2 cellular contexts compared by ENCODE assay signal in the genomic region with DNA sequence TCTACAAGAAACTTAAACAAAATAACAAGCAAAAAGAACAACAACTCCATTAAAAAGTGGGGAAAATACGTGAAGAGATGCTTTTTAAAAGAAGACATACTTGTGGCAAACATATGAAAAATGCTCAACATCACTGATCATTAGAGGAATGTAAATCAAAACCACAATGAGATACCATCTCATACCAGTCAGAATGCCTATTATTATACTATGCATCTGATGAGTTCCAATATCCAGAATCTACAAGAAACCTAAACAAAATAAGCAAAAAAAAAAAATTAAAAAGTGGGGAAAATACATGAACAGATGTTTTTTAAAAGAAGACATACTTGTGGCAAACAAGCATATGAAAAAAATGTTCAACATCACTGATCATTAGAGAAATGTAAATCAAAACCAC.
A peak's percentile ranks its signal among the peaks of the same experiment; 100 is the strongest.
TF ChIP-seq lines count a peak whose summit lies in the region.

No MANE protein-coding gene starts in this region.

TF ChIP-seq in SK-N-SH, 30 proteins besides CTCF, POLR2A, EP300 and RAD21 (continued from another document):
- peak; percentile 39 for TF ChIP-seq TCF12 (IDR thresholded peaks at IDR 0.05)
- no peak for TF ChIP-seq MEF2A (IDR thresholded peaks at IDR 0.05; ENCODE audit: borderline replicate concordance, low read depth)
- TF ChIP-seq SMC3 (IDR thresholded peaks at IDR 0.05; ENCODE audit: low read depth, low read length) = no peak
- TF ChIP-seq RFX5 (IDR thresholded peaks at IDR 0.05; ENCODE audit: low read length) = no peak
- TF ChIP-seq, protein P1, sequence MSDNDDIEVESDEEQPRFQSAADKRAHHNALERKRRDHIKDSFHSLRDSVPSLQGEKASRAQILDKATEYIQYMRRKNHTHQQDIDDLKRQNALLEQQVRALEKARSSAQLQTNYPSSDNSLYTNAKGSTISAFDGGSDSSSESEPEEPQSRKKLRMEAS (IDR thresholded peaks at IDR 0.05; ENCODE audit: low read depth) = no peak
- TF ChIP-seq JUND (IDR thresholded peaks at IDR 0.05) = no peak
- TF ChIP-seq SIN3A (IDR thresholded peaks at IDR 0.05; ENCODE audit: borderline replicate concordance, low read depth, low read length) = no peak

TF ChIP-seq in SK-N-SH treated with all-trans-retinoic acid at 6 μM for 48 hours, 23 proteins besides CTCF, POLR2A, EP300 and RAD21 (continued from another document):
- TF ChIP-seq PATZ1 (CRISPR knock-in tag; IDR thresholded peaks at IDR 0.05; ENCODE audit: borderline replicate concordance) = no peak
- no peak for TF ChIP-seq OSR1 (CRISPR knock-in tag; IDR thresholded peaks at IDR 0.05)
- TF ChIP-seq ZC3H10 (CRISPR knock-in tag; IDR thresholded peaks at IDR 0.05) = no peak
- no peak for TF ChIP-seq BACH2 (CRISPR knock-in tag; IDR thresholded peaks at IDR 0.05; ENCODE audit: borderline replicate concordance)
- TF ChIP-seq PPARA (CRISPR knock-in tag; IDR thresholded peaks at IDR 0.05; ENCODE audit: borderline replicate concordance) = no peak
- TF ChIP-seq, protein P2, sequence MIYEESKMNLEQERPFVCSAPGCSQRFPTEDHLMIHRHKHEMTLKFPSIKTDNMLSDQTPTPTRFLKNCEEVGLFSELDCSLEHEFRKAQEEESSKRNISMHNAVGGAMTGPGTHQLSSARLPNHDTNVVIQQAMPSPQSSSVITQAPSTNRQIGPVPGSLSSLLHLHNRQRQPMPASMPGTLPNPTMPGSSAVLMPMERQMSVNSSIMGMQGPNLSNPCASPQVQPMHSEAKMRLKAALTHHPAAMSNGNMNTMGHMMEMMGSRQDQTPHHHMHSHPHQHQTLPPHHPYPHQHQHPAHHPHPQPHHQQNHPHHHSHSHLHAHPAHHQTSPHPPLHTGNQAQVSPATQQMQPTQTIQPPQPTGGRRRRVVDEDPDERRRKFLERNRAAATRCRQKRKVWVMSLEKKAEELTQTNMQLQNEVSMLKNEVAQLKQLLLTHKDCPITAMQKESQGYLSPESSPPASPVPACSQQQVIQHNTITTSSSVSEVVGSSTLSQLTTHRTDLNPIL (CRISPR knock-in tag; IDR thresholded peaks at IDR 0.05; ENCODE audit: low read depth) = no peak
